In genomic region chr21:42523941-42524340, GRCh38 we compare ENCODE assay signal across 9 cellular contexts. TPM values are rescaled to one million over a fixed set of nuclear protein-coding genes. Genes with fewer than 3 reads are reported as not detected.
A peak's percentile ranks its signal among the peaks of the same experiment; 100 is the strongest.
DNase-seq lines count a peak whose midpoint lies in the region; ATAC-seq, FAIRE-seq and TF ChIP-seq lines count a peak whose summit lies in the region.
"Had no signal": no experiment of that assay in that cellular context is flagged by ENCODE, and none has a peak within 500 bp of the region (broad histone marks: within the 10 kb centered on the region; RNA-seq: fewer than 3 reads in every experiment).

No MANE protein-coding gene starts in this region.

- no peak overlapping the region for H3K9ac ChIP-seq in H9 (ENCODE audit: extremely low read depth, insufficient read length, low read length)
- no peak overlapping the region; the same call in 1 of the 2 replicates for H3K9ac ChIP-seq in PC-3 (ENCODE audit: low read length)
- H3K9ac ChIP-seq in kidney (ENCODE audit: low read length in 2 of 2): peak overlapping the region; percentile 18 to 38

- H3K23me2 ChIP-seq in H9 (ENCODE audit: insufficient read length, low read depth, low read length, poor library complexity, severe bottlenecking): no peaks in the 10 kb centered on the region

- H4K5ac ChIP-seq in H9 (ENCODE audit: insufficient read length, low read depth, low read length): no peak overlapping the region

- no peak overlapping the region for H4K91ac ChIP-seq in H9 (ENCODE audit: insufficient read length, low read depth, low read length)

- peaks cover 13 to 66% (median 40%) of the 10 kb centered on the region in 3 experiments; a peak in 6 of 7 replicates for H3K36me3 Mint-ChIP-seq in H9 (ENCODE audit: insufficient read depth in 1 of 3, low read depth in 3 of 3)
- peaks cover 39% of the 10 kb centered on the region for H3K36me3 Mint-ChIP-seq in activated CD8-positive, alpha-beta T cell treated with anti-CD3 and anti-CD28 coated beads for 36 hours (ENCODE audit: low read depth)

- H3T11ph ChIP-seq in H9 (ENCODE audit: low read length): no peak overlapping the region

- peak overlapping the region in 1 of 2 experiments; percentile 55; a peak in 2 of 5 replicates for H3K4me3 Mint-ChIP-seq in H9
- no peak overlapping the region for H3K4me3 Mint-ChIP-seq in activated CD8-positive, alpha-beta T cell treated with anti-CD3 and anti-CD28 coated beads for 36 hours

- H3K4me3 ChIP-seq in PC-3 (ENCODE audit: low read length) (no peak overlapping the region), kidney (ENCODE audit: low read length in 2 of 2) (no peak overlapping the region), stomach (peak overlapping the region in 1 of 4 donors; percentile 35)

- no peak for FAIRE-seq in kidney (lab: Jason Lieb, UNC)

- no peaks in the 10 kb centered on the region for H3K27me3 Mint-ChIP-seq in H9 (ENCODE audit: low read depth)
- H3K27me3 Mint-ChIP-seq in activated CD8-positive, alpha-beta T cell treated with anti-CD3 and anti-CD28 coated beads for 36 hours: no peaks in the 10 kb centered on the region

- no peak overlapping the region for H3K14ac ChIP-seq in H9 (ENCODE audit: insufficient read depth, low read length)

- POLR2A ChIA-PET in PC-3 (lab: Charles Lee; ENCODE audit: unreplicated experiment): no interaction called here
- POLR2A ChIA-PET in activated CD8-positive, alpha-beta T cell treated with anti-CD3 and anti-CD28 coated beads for 36 hours (lab: Charles Lee): interaction anchor here (1.6 to 5.4 kb wide), 2 partner anchors 10 to 33 kb away, joined by 3 to 31 read pairs; partner anchors contain the start of gene SLC37A1

- no peak for DNase-seq in H9
- peak; percentile 8 for DNase-seq in PC-3
- no peak for DNase-seq in kidney
- DNase-seq in stomach: peak; percentile 54
- no peak for DNase-seq in activated CD8-positive, alpha-beta memory T cell treated with anti-CD3 and anti-CD28 coated beads, Interleukin-2, amount 50 U/mL, for 48 hours
- DNase-seq in NCI-H526 treated with DMSO at 0.1 percent for 48 hours (lab: John Stamatoyannopoulos, UW): no peak
- no peak for DNase-seq in activated CD8-positive, alpha-beta T cell treated with anti-CD3 and anti-CD28 coated beads for 36 hours

- H2AFZ ChIP-seq in H9 (ENCODE audit: low read length): no peak overlapping the region
- H2AFZ ChIP-seq in PC-3 (ENCODE audit: low read length): no peak overlapping the region

- CTCF ChIA-PET in PC-3 (lab: Charles Lee): interaction anchor here (0.6 kb wide), 1 partner anchor 64 kb away, joined by 3 read pairs; no protein-coding TSS in a partner anchor
- CTCF ChIA-PET in activated CD8-positive, alpha-beta T cell treated with anti-CD3 and anti-CD28 coated beads for 36 hours (lab: Charles Lee): no interaction called here

- H3K27ac Mint-ChIP-seq in H9: peak overlapping the region in 2 of 3 experiments; percentile 76 to 94; a peak in 4 of 7 replicates
- H3K27ac Mint-ChIP-seq in activated CD8-positive, alpha-beta T cell treated with anti-CD3 and anti-CD28 coated beads for 36 hours: no peak overlapping the region

- H3K9me3 ChIP-seq in H9 (ENCODE audit: control insufficient read depth, low read depth, low read length) (no peaks in the 10 kb centered on the region), PC-3 (ENCODE audit: low read length) (no peaks in the 10 kb centered on the region), kidney (ENCODE audit: control insufficient read depth in 1 of 2, low read length in 2 of 2) (no peaks in the 10 kb centered on the region), stomach (no peaks in the 10 kb centered on the region)

- no peak overlapping the region for H2BK120ac ChIP-seq in H9 (ENCODE audit: low read depth, low read length, poor library complexity, severe bottlenecking)

- H2BK15ac ChIP-seq in H9 (ENCODE audit: low read depth, low read length): no peak overlapping the region

- H3K79me2 ChIP-seq in H9 (ENCODE audit: insufficient read depth, low read length): no peaks in the 10 kb centered on the region
- H3K79me2 ChIP-seq in PC-3 (ENCODE audit: low read length): peaks cover 31% of the 10 kb centered on the region

- H4K20me1 ChIP-seq in H9 (ENCODE audit: control insufficient read depth, insufficient read depth, insufficient read length) (no peaks in the 10 kb centered on the region), PC-3 (ENCODE audit: low read length) (no peaks in the 10 kb centered on the region)

- intact Hi-C loops in PC-3 (cut with micrococcal nuclease) (loop anchor here (1.0 kb wide), 1 partner anchor 28 kb away; the partner anchor contains the start of gene RSPH1), kidney (cut with DNase I) (no loop called here), stomach (cut with DNase I; ENCODE audit: low total_unique reads) (no loop called here)
- intact Hi-C loops in activated CD8-positive, alpha-beta T cell treated with anti-CD3 and anti-CD28 coated beads for 36 hours (cut with micrococcal nuclease): no loop called here

- H3K23ac ChIP-seq in H9 (ENCODE audit: insufficient read length, low read depth, low read length): no peak overlapping the region

- H3F3A ChIP-seq in PC-3 (ENCODE audit: low read length, unreplicated experiment): no peaks in the 10 kb centered on the region

- no peaks in the 10 kb centered on the region for H3K9me3 Mint-ChIP-seq in H9
- H3K9me3 Mint-ChIP-seq in activated CD8-positive, alpha-beta T cell treated with anti-CD3 and anti-CD28 coated beads for 36 hours: no peaks in the 10 kb centered on the region

- no peak for TF ChIP-seq EP300 in stomach (IDR thresholded peaks at IDR 0.05)

- H3K27me3 ChIP-seq in H9 (ENCODE audit: insufficient read depth, low read length) (no peaks in the 10 kb centered on the region), PC-3 (ENCODE audit: low read length) (no peaks in the 10 kb centered on the region), stomach (no peaks in the 10 kb centered on the region)

- no peak for ATAC-seq in PC-3
- no peak for ATAC-seq in HG02973 (IDR thresholded peaks at IDR 0.05; ENCODE audit: unreplicated experiment)
- no peak for ATAC-seq in activated CD8-positive, alpha-beta T cell treated with anti-CD3 and anti-CD28 coated beads for 36 hours
- ATAC-seq: Panc1 had no signal

- H3K4me1 Mint-ChIP-seq in H9: peaks cover 53 to 56% of the 10 kb centered on the region in 2 experiments
- H3K4me1 Mint-ChIP-seq in activated CD8-positive, alpha-beta T cell treated with anti-CD3 and anti-CD28 coated beads for 36 hours (ENCODE audit: low read depth): peaks cover 43% of the 10 kb centered on the region

- H4K8ac ChIP-seq in H9 (replicated peaks; ENCODE audit: insufficient read length, low read depth, low read length): no peak overlapping the region

- no peak overlapping the region for H2BK5ac ChIP-seq in H9 (ENCODE audit: insufficient read length, low read length)

- H3K4me2 ChIP-seq in H9 (ENCODE audit: insufficient read depth, insufficient read length, low read length) (no peak overlapping the region), PC-3 (ENCODE audit: low read length) (peak overlapping the region; percentile 4; the same call in 1 of the 2 replicates)

- no peaks in the 10 kb centered on the region for H3K9me2 ChIP-seq in PC-3 (replicated peaks; ENCODE audit: low read length)

- H2BK20ac ChIP-seq in H9 (ENCODE audit: low read depth, low read length, poor library complexity, severe bottlenecking): peak overlapping the region; percentile 94

- no peaks in the 10 kb centered on the region for H3K79me1 ChIP-seq in H9 (ENCODE audit: insufficient read depth, low read depth, low read length, poor library complexity, severe bottlenecking)

- WGBS in H9 (ENCODE audit: extremely low coverage, insufficient read length, low lambda C conversion rate): no CpG with 5 or more reads among the region's 9 CpGs
- WGBS in stomach, 5 donors: 43 to 65% (median 48%) methylated on average over 9 of the region's 9 CpGs

- peak overlapping the region; percentile 33 for H3K18ac ChIP-seq in H9 (ENCODE audit: insufficient read length, low read depth, low read length)

- H2BK12ac ChIP-seq in H9 (ENCODE audit: insufficient read length, low read depth, low read length): no peak overlapping the region

- H2AK5ac ChIP-seq in H9 (ENCODE audit: insufficient read length, low read length): no peak overlapping the region

- no peak overlapping the region for H3K27ac ChIP-seq in H9 (ENCODE audit: insufficient read length, low read depth, low read length)
- peak overlapping the region; percentile 55 for H3K27ac ChIP-seq in PC-3 (ENCODE audit: low read length)
- H3K27ac ChIP-seq in kidney (ENCODE audit: low read depth in 2 of 2, low read length in 2 of 2): peak overlapping the region in 1 of 2 donors; percentile 61
- H3K27ac ChIP-seq in stomach: peak overlapping the region; percentile 80 to 91 (median 82)

- no peak overlapping the region for H3K4ac ChIP-seq in H9 (ENCODE audit: low read depth, low read length)

- BruUV-seq in PC-3 (replicated peaks; lab: Mats Ljungman, UMichigan): no TSS peak

- H3K36me3 ChIP-seq in PC-3 (ENCODE audit: low read depth, low read length) (peaks cover 48% of the 10 kb centered on the region), kidney (ENCODE audit: control insufficient read depth in 1 of 2, insufficient read depth in 2 of 2, low read length in 2 of 2) (peaks cover 0 to 5% of the 10 kb centered on the region in 2 donors), stomach (peaks cover 8 to 48% (median 33%) of the 10 kb centered on the region in 4 donors)

- H3K4me1 ChIP-seq in H9 (ENCODE audit: insufficient read depth, low read length): peaks cover 4% of the 10 kb centered on the region; the same call in 1 of the 2 replicates
- H3K4me1 ChIP-seq in PC-3 (ENCODE audit: insufficient read depth, low read length): peaks cover 23% of the 10 kb centered on the region
- H3K4me1 ChIP-seq in kidney (ENCODE audit: control insufficient read depth in 1 of 2, insufficient read depth in 1 of 2, low read depth in 1 of 2, low read length in 2 of 2): peaks cover 15 to 17% of the 10 kb centered on the region in 2 donors
- H3K4me1 ChIP-seq in stomach: peaks cover 49 to 99% (median 64%) of the 10 kb centered on the region in 4 donors

- H3K56ac ChIP-seq in H9 (ENCODE audit: insufficient read length, low read depth, low read length): no peak overlapping the region

- no peak for TF ChIP-seq POLR2A in stomach (IDR thresholded peaks at IDR 0.05)

- TF ChIP-seq CTCF in H9 (conservative IDR thresholded peaks at IDR 0.05) (no peak), PC-3 (conservative IDR thresholded peaks at IDR 0.05; ENCODE audit: low read depth, low read length) (no peak), kidney (IDR thresholded peaks at IDR 0.05; ENCODE audit: borderline replicate concordance, extremely low read depth, insufficient read depth) (no peak), stomach (IDR thresholded peaks at IDR 0.05) (no peak)
- TF ChIP-seq CTCF in activated CD8-positive, alpha-beta T cell treated with anti-CD3 and anti-CD28 coated beads for 36 hours (IDR thresholded peaks at IDR 0.05): no peak

RNA-seq across cellular contexts. Expression of gene SLC37A1, which starts 10.3 kb away (rescaled TPM):
- total RNA-seq in H9 (2021) (34.8 and 37.7 TPM in 2 replicates), PC-3 (2014; rRNA removed) (34.2 and 38.3 TPM in 2 replicates), kidney (21.8 TPM), stomach (10 to 100 TPM in 4 of 5 donors, 1 to 10 TPM in 1; 9.8 to 72.9 (median 23.9) TPM)
- polyA plus RNA-seq in kidney (ENCODE audit: insufficient read depth, low read depth, low replicate concordance) (3.4 TPM), stomach (10 to 100 TPM; 10.3 to 12.4 (median 11.3) TPM)
- total RNA-seq in activated CD8-positive, alpha-beta T cell treated with anti-CD3 and anti-CD28 coated beads for 36 hours: 10 to 100 TPM; 12.8 to 14.9 TPM

RNA-seq across cellular contexts. Expression of gene RSPH1, which starts 27.9 kb away (rescaled TPM):
- total RNA-seq in H9 (2021): 0.31 TPM in 1 of 2 replicates, not detected in the other
- 0.51 and 0.98 TPM in 2 replicates for total RNA-seq in PC-3 (2014; rRNA removed)
- 12.0 TPM for total RNA-seq in kidney
- polyA plus RNA-seq in kidney (ENCODE audit: insufficient read depth, low read depth, low replicate concordance): 13.0 TPM
- total RNA-seq in stomach: 1 to 10 TPM in 1 of 5 donors, under 1 TPM in 3, not detected in 1; 0.37 to 8.9 (median 0.58) TPM
- polyA plus RNA-seq in stomach: 1 to 10 TPM; 1.8 to 2.9 (median 2.8) TPM
- total RNA-seq in activated CD8-positive, alpha-beta T cell treated with anti-CD3 and anti-CD28 coated beads for 36 hours: not detected

Comparison
In these comparisons a context has a peak if more than half of its experiments do, and no peak if none do; other contexts are left out.
1. DNase-seq: peak in PC-3 (single experiment) and stomach (single experiment); none in H9 (single experiment), kidney (single experiment), activated CD8-positive, alpha-beta memory T cell treated with anti-CD3 and anti-CD28 coated beads, Interleukin-2, amount 50 U/mL, for 48 hours (single experiment), NCI-H526 treated with DMSO at 0.1 percent for 48 hours (single experiment) and activated CD8-positive, alpha-beta T cell treated with anti-CD3 and anti-CD28 coated beads for 36 hours (single experiment).
2. H3K9ac ChIP-seq: peak in kidney (2 of 2); none in H9 (single experiment) and PC-3 (single experiment).